Comparison of ENCODE assay signal across 18 cellular contexts in the genomic region with DNA sequence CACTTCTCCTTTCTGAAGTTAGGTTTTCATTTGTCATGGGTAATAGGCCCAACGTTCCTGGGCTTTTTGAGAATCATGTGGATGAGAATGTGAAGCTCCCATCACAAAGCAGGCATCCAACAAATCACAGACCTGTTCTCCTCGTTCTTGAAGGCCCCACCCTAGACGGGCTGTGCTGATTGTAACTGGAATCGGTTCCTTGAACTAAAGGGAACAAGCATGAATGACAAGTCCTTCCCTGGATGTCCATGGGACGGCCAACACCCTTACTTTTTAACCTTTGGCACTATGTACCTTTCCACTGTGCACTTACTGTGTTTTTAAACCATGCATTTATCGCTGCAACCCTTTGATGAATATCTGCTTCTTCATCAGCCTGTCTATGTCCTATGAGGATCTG.
DNase-seq lines count a peak whose midpoint lies in the region; ATAC-seq, FAIRE-seq and TF ChIP-seq lines count a peak whose summit lies in the region.
"Had no signal": no experiment of that assay in that cellular context is flagged by ENCODE, and none has a peak within 500 bp of the region (broad histone marks: within the 10 kb centered on the region; RNA-seq: fewer than 3 reads in every experiment).

No MANE protein-coding gene starts in this region.

- TF ChIP-seq CTCF in Peyer's patch (IDR thresholded peaks at IDR 0.05) (no peak), K562 (IDR thresholded peaks at IDR 0.05 in 2 of 3, conservative IDR thresholded peaks at IDR 0.05 in 1 of 3; ENCODE audit: insufficient read depth in 2 of 3, low read depth in 1 of 3, low read length in 3 of 3) (no peak), mucosa of descending colon (IDR thresholded peaks at IDR 0.05) (no peak), smooth muscle cell (IDR thresholded peaks at IDR 0.05; ENCODE audit: borderline replicate concordance, insufficient read depth, poor library complexity, severe bottlenecking) (no peak), upper lobe of right lung (IDR thresholded peaks at IDR 0.05) (no peak)

- no peak for TF ChIP-seq RAD21 in K562 (CRISPR knock-in tag; conservative IDR thresholded peaks at IDR 0.05 in 1 of 2, IDR thresholded peaks at IDR 0.05 in 1 of 2)

- intact Hi-C loops in K562 (cut with micrococcal nuclease) = no loop called here
- intact Hi-C loops in mucosa of descending colon (cut with DNase I, micrococcal nuclease) = no loop called here
- intact Hi-C loops in upper lobe of right lung (cut with DNase I) = no loop called here

- POLR2A ChIA-PET in K562 (lab: Yijun Ruan, JAX) = interaction anchor here (1.0 kb wide), 1 partner anchor 10 kb away, joined by 4 read pairs; no protein-coding TSS in a partner anchor

- H3K9ac ChIP-seq in K562 (ENCODE audit: insufficient read depth in 1 of 2, low read depth in 2 of 2, low read length in 2 of 2) (no peak overlapping the region), smooth muscle cell (ENCODE audit: low read depth) (no peak overlapping the region)
- H3K9ac ChIP-seq: GM23248 had no signal

- H3K36me3 ChIP-seq in Peyer's patch = no peaks in the 10 kb centered on the region
- no peaks in the 10 kb centered on the region for H3K36me3 ChIP-seq in K562 (ENCODE audit: control insufficient read depth, insufficient read depth, low read length)
- H3K36me3 ChIP-seq in mucosa of descending colon (ENCODE audit: low read depth) = no peaks in the 10 kb centered on the region
- H3K36me3 ChIP-seq in smooth muscle cell (ENCODE audit: low read depth) = no peaks in the 10 kb centered on the region
- no peaks in the 10 kb centered on the region for H3K36me3 ChIP-seq in upper lobe of right lung

- H3K9me3 ChIP-seq in Peyer's patch = no peaks in the 10 kb centered on the region
- H3K9me3 ChIP-seq in K562 (replicated peaks; ENCODE audit: control insufficient read depth, insufficient read depth, low read depth, low read length) = no peaks in the 10 kb centered on the region
- H3K9me3 ChIP-seq in mucosa of descending colon = no peaks in the 10 kb centered on the region
- H3K9me3 ChIP-seq in smooth muscle cell (replicated peaks; ENCODE audit: low read depth) = no peaks in the 10 kb centered on the region
- H3K9me3 ChIP-seq in upper lobe of right lung = no peaks in the 10 kb centered on the region
- H3K9me3 ChIP-seq: Caco-2 had no signal

- TF ChIP-seq EP300 in K562 (IDR thresholded peaks at IDR 0.05; ENCODE audit: low read length) = no peak

- H4K20me1 ChIP-seq in K562 (replicated peaks; ENCODE audit: control insufficient read depth, insufficient read depth, low read length) = no peaks in the 10 kb centered on the region
- H4K20me1 ChIP-seq in smooth muscle cell (ENCODE audit: low read depth) = no peaks in the 10 kb centered on the region

- H3K79me2 ChIP-seq in K562 (ENCODE audit: control insufficient read depth, insufficient read depth, low read length) (no peaks in the 10 kb centered on the region), smooth muscle cell (ENCODE audit: low read depth) (no peaks in the 10 kb centered on the region)

- ATAC-seq in K562 (no peak), mucosa of descending colon (peak; percentile 94), upper lobe of right lung (no peak), GM18870 (IDR thresholded peaks at IDR 0.05; ENCODE audit: unreplicated experiment) (no peak)
- ATAC-seq: CD8-positive, alpha-beta T cell had no signal

- H3K4me3 ChIP-seq in Peyer's patch (no peak overlapping the region), K562 (no peak overlapping the region), mucosa of descending colon (no peak overlapping the region), smooth muscle cell (no peak overlapping the region), upper lobe of right lung (no peak overlapping the region)
- H3K4me3 ChIP-seq: GM23248 had no signal

- FAIRE-seq in K562 (lab: Jason Lieb, UNC) = peak; percentile 6
- FAIRE-seq: G401.6, GM18507, H1 had no signal

- in situ Hi-C loops in K562 (cut with MboI) = no loop called here

- H3K4me1 ChIP-seq in Peyer's patch = peaks cover 0 to 25% (median 0%) of the 10 kb centered on the region in 4 donors
- no peaks in the 10 kb centered on the region for H3K4me1 ChIP-seq in K562 (replicated peaks in 1 of 2; ENCODE audit: control insufficient read depth in 2 of 2, insufficient read depth in 2 of 2, low read length in 2 of 2)
- peaks cover 16% of the 10 kb centered on the region for H3K4me1 ChIP-seq in mucosa of descending colon (ENCODE audit: low read depth)
- H3K4me1 ChIP-seq in smooth muscle cell (ENCODE audit: low read depth) = no peaks in the 10 kb centered on the region
- H3K4me1 ChIP-seq in upper lobe of right lung = no peaks in the 10 kb centered on the region

- BruUV-seq in K562 (replicated peaks; lab: Mats Ljungman, UMichigan) = no TSS peak

- 8% methylated on average over 6 of the region's 6 CpGs for WGBS in K562 (ENCODE audit: insufficient coverage, low coverage, missing lambda C conversion rate)
- WGBS in smooth muscle cell (ENCODE audit: low lambda C conversion rate) = 90% methylated on average over 6 of the region's 6 CpGs

- no peaks in the 10 kb centered on the region for H3F3A ChIP-seq in smooth muscle cell (ENCODE audit: low read depth)

- H2AFZ ChIP-seq in K562 (ENCODE audit: low read depth, low read length) = no peak overlapping the region
- no peak overlapping the region for H2AFZ ChIP-seq in smooth muscle cell (ENCODE audit: low read depth)
- H2AFZ ChIP-seq: GM23248 had no signal

- CTCF ChIA-PET in K562 (lab: Yijun Ruan, JAX; ENCODE audit: low intra/inter-chr PET ratio) = no interaction called here

- TF ChIP-seq POLR2A in Peyer's patch (IDR thresholded peaks at IDR 0.05) (peak in 1 of 2 donors; percentile 40), K562 (conservative IDR thresholded peaks at IDR 0.05) (no peak)

- DNase-seq in Peyer's patch (peak in 2 of 3 donors; percentile 61 to 84), K562 (ENCODE audit: extremely low read depth in 1 of 4, low spot score in 3 of 4) (no peak), mucosa of descending colon (peak in 1 of 3 donors; percentile 67), smooth muscle cell (lab: John Stamatoyannopoulos, UW; ENCODE audit: unreplicated experiment) (no peak), upper lobe of right lung (no peak)
- DNase-seq: C1 segment of cervical spinal cord; Caco-2; CD4-positive, CD25-positive, alpha-beta regulatory T cell; CD8-positive, alpha-beta T cell; DMS153; DND-41; GM23248; H7; HCEC 1CT had no signal

- H3K27ac ChIP-seq in Peyer's patch (peak overlapping the region in 3 of 4 donors; percentile 18 to 83 (median 71)), K562 (ENCODE audit: extremely low read depth, low read depth, low read length) (no peak overlapping the region), smooth muscle cell (ENCODE audit: low read depth) (no peak overlapping the region), upper lobe of right lung (no peak overlapping the region)
- H3K27ac ChIP-seq: GM23248 had no signal

- no peaks in the 10 kb centered on the region for H3K9me1 ChIP-seq in K562 (ENCODE audit: control insufficient read depth, insufficient read depth, low read length)

- H3K27me3 ChIP-seq in Peyer's patch = no peaks in the 10 kb centered on the region
- peaks cover 4% of the 10 kb centered on the region in 2 experiments; a peak in 2 of 5 replicates for H3K27me3 ChIP-seq in K562 (ENCODE audit: control insufficient read depth in 2 of 2, insufficient read depth in 2 of 2, low read length in 2 of 2)
- no peaks in the 10 kb centered on the region for H3K27me3 ChIP-seq in smooth muscle cell (ENCODE audit: low read depth)
- H3K27me3 ChIP-seq in upper lobe of right lung = no peaks in the 10 kb centered on the region

- no peak overlapping the region for H3K4me2 ChIP-seq in K562 (ENCODE audit: insufficient read depth, low read length)
- no peak overlapping the region for H3K4me2 ChIP-seq in smooth muscle cell

TF ChIP-seq in K562, 482 proteins besides CTCF, POLR2A, EP300 and RAD21:
- TF ChIP-seq CCNT2 (IDR thresholded peaks at IDR 0.05; ENCODE audit: borderline replicate concordance, extremely low read depth, insufficient read length, low read depth, low read length) (no peak), BCL6 (CRISPR knock-in tag; IDR thresholded peaks at IDR 0.05) (no peak), ZNF551 (CRISPR knock-in tag; IDR thresholded peaks at IDR 0.05) (no peak), PPARD (CRISPR knock-in tag; IDR thresholded peaks at IDR 0.05) (no peak)
- TF ChIP-seq, protein P1, sequence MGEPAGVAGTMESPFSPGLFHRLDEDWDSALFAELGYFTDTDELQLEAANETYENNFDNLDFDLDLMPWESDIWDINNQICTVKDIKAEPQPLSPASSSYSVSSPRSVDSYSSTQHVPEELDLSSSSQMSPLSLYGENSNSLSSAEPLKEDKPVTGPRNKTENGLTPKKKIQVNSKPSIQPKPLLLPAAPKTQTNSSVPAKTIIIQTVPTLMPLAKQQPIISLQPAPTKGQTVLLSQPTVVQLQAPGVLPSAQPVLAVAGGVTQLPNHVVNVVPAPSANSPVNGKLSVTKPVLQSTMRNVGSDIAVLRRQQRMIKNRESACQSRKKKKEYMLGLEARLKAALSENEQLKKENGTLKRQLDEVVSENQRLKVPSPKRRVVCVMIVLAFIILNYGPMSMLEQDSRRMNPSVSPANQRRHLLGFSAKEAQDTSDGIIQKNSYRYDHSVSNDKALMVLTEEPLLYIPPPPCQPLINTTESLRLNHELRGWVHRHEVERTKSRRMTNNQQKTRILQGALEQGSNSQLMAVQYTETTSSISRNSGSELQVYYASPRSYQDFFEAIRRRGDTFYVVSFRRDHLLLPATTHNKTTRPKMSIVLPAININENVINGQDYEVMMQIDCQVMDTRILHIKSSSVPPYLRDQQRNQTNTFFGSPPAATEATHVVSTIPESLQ (CRISPR knock-in tag; IDR thresholded peaks at IDR 0.05) = no peak

Comparison
In these comparisons a context has a peak if more than half of its experiments do, and no peak if none do; other contexts are left out.
1. DNase-seq: peak in Peyer's patch (2 of 3); none in K562 (0 of 4), smooth muscle cell (single experiment) and upper lobe of right lung (single experiment).
2. H3K27ac ChIP-seq: peak in Peyer's patch (3 of 4); none in K562 (single experiment), smooth muscle cell (single experiment) and upper lobe of right lung (single experiment).